ENCODE assay signal across 1 cellular context in genomic region chr20:57671662-57672061, GRCh38.
TF ChIP-seq lines count a peak whose summit lies in the region.

No MANE protein-coding gene starts in this region.

TF ChIP-seq in HCT116, 20 proteins besides CTCF, POLR2A, EP300 and RAD21:
- no peak for TF ChIP-seq ZNF274 (IDR thresholded peaks at IDR 0.05; ENCODE audit: low read depth, low read length)
- TF ChIP-seq EGR1 (IDR thresholded peaks at IDR 0.05; ENCODE audit: low read depth), result no peak
- no peak for TF ChIP-seq ELF1 (IDR thresholded peaks at IDR 0.05; ENCODE audit: borderline replicate concordance, low read depth)
- no peak for TF ChIP-seq ATF3 (IDR thresholded peaks at IDR 0.05)
- TF ChIP-seq JUND (IDR thresholded peaks at IDR 0.05), result no peak
- no peak for TF ChIP-seq MAX (IDR thresholded peaks at IDR 0.05)
- no peak for TF ChIP-seq ZFX (IDR thresholded peaks at IDR 0.05)
- TF ChIP-seq CEBPB (IDR thresholded peaks at IDR 0.05; ENCODE audit: low read depth), result no peak
- no peak for TF ChIP-seq REST (IDR thresholded peaks at IDR 0.05; ENCODE audit: low read depth)
- no peak for TF ChIP-seq TCF7L2 (IDR thresholded peaks at IDR 0.05; ENCODE audit: borderline replicate concordance, extremely low read depth, insufficient read depth, insufficient read length)
- TF ChIP-seq YY1 (IDR thresholded peaks at IDR 0.05; ENCODE audit: extremely low read depth, insufficient replicate concordance, low read depth, low read length), result no peak
- TF ChIP-seq ZBTB33 (IDR thresholded peaks at IDR 0.05; ENCODE audit: extremely low read depth, insufficient replicate concordance, low read length), result no peak
